19 cellular contexts compared by ENCODE assay signal in genomic region chr19:4103073-4103418, GRCh38. TPM values are rescaled to one million over a fixed set of nuclear protein-coding genes. Genes with fewer than 3 reads are reported as not detected.
DNase-seq lines count a peak whose midpoint lies in the region; ATAC-seq, FAIRE-seq and TF ChIP-seq lines count a peak whose summit lies in the region.
"Had no signal": no experiment of that assay in that cellular context is flagged by ENCODE, and none has a peak within 500 bp of the region (broad histone marks: within the 10 kb centered on the region; RNA-seq: fewer than 3 reads in every experiment).

No MANE protein-coding gene starts in this region.

- no peak overlapping the region for H3K4me3 Mint-ChIP-seq in activated naive CD4-positive, alpha-beta T cell treated with anti-CD3 and anti-CD28 coated beads, Interleukin-2, amount 10 ng/mL, durations not matched to agents 7 days and 5 days
- H3K4me3 Mint-ChIP-seq: activated T-helper 1 cell treated with anti-CD3 and anti-CD28 coated beads, Interleukin-12 subunit alpha, Interleukin-12 subunit beta, Interleukin-2, Interleukin-4 antibody, amounts not matched to agents 30 ng/mL and 10 ng/mL and 1 ng/mL, durations not matched to agents 14 hours and 24 hours and 36 hours had no signal

- H3K27ac Mint-ChIP-seq in activated naive CD4-positive, alpha-beta T cell treated with anti-CD3 and anti-CD28 coated beads, Interleukin-2, amount 10 ng/mL, durations not matched to agents 7 days and 5 days = peak overlapping the region; percentile 97

- peaks cover 46% of the 10 kb centered on the region for H3K4me1 Mint-ChIP-seq in activated naive CD4-positive, alpha-beta T cell treated with anti-CD3 and anti-CD28 coated beads, Interleukin-2, amount 10 ng/mL, durations not matched to agents 7 days and 5 days

- TF ChIP-seq EP300 in H1 (IDR thresholded peaks at IDR 0.05; ENCODE audit: borderline replicate concordance in 1 of 2, low read depth in 2 of 2, low read length in 2 of 2) = no peak

- no peak overlapping the region for H3K23ac ChIP-seq in H1 (ENCODE audit: insufficient read length)

- WGBS in H1 (ENCODE audit: extremely low coverage in 1 of 2, insufficient coverage in 1 of 2, insufficient read length in 1 of 2, insufficient replicate concordance in 2 of 2, low coverage in 1 of 2, low lambda C conversion rate in 2 of 2, missing lambda C conversion rate in 1 of 2), 2 experiments = 88% methylated on average over 8 of the region's 10 CpGs; no CpG with 5 or more reads in 1 of the 2 experiments

- no peak overlapping the region for H2BK120ac ChIP-seq in H1 (replicated peaks; ENCODE audit: low read depth, low read length)

- H3K36me3 Mint-ChIP-seq in activated naive CD4-positive, alpha-beta T cell treated with anti-CD3 and anti-CD28 coated beads, Interleukin-2, amount 10 ng/mL, durations not matched to agents 7 days and 5 days = peaks cover 31% of the 10 kb centered on the region

- H3K36me3 ChIP-seq in H1 (ENCODE audit: control insufficient read depth in 2 of 4, insufficient read depth in 4 of 4, low read length in 3 of 4) (peaks cover 14 to 58% (median 40%) of the 10 kb centered on the region in 4 experiments), HAP-1 (replicated peaks) (peaks cover 54% of the 10 kb centered on the region)

- H3K4me3 ChIP-seq in H1 (ENCODE audit: extremely low read depth in 1 of 4, insufficient read depth in 2 of 4, low read depth in 3 of 4, low read length in 4 of 4) = no peak overlapping the region
- no peak overlapping the region for H3K4me3 ChIP-seq in HAP-1

- H2AK5ac ChIP-seq in H1 (ENCODE audit: low read depth, low read length) = no peak overlapping the region

- H2BK15ac ChIP-seq in H1 (ENCODE audit: low read length) = no peak overlapping the region

- H3K27me3 Mint-ChIP-seq in activated naive CD4-positive, alpha-beta T cell treated with anti-CD3 and anti-CD28 coated beads, Interleukin-2, amount 10 ng/mL, durations not matched to agents 7 days and 5 days = no peaks in the 10 kb centered on the region

- peaks cover 3% of the 10 kb centered on the region; the same call in 1 of the 2 replicates for H3K79me1 ChIP-seq in H1 (ENCODE audit: low read depth, low read length)

- H2AFZ ChIP-seq in H1 (ENCODE audit: low read length) = no peak overlapping the region

- H4K5ac ChIP-seq in H1 (ENCODE audit: insufficient read length, low read depth, low read length) = no peak overlapping the region

- H4K8ac ChIP-seq in H1 (ENCODE audit: extremely low read depth, insufficient read depth, low read length) = 0 out of 2 replicates have a peak overlapping the region, but pooled peaks have one; percentile 25

- no peak overlapping the region for H3K9ac ChIP-seq in H1 (replicated peaks in 1 of 4; ENCODE audit: extremely low read depth in 1 of 4, low read depth in 3 of 4, low read length in 3 of 4)
- H3K9ac ChIP-seq: SK-N-SH had no signal

- no peak overlapping the region for H3K14ac ChIP-seq in H1 (ENCODE audit: insufficient read length)

- peak; percentile 39 for DNase-seq in activated naive CD4-positive, alpha-beta T cell treated with anti-CD3 and anti-CD28 coated beads, Interleukin-2, amount 10 ng/mL, durations not matched to agents 7 days and 5 days
- no peak for DNase-seq in activated naive CD4-positive, alpha-beta T cell treated with Interleukin-2 at 50 U/mL for 16 hours
- DNase-seq in RWPE1 (ENCODE audit: low spot score) (no peak), H1 (ENCODE audit: low read depth in 1 of 2, low spot score in 2 of 2) (no peak), Right ventricle myocardium inferior (ENCODE audit: missing footprints) (no peak), DMS 273 (lab: John Stamatoyannopoulos, UW; ENCODE audit: unreplicated experiment) (no peak), HAP-1 (ENCODE audit: low spot score in 2 of 2) (no peak)
- peak; percentile 71 for DNase-seq in stimulated activated naive CD8-positive, alpha-beta T cell treated with anti-CD3 and anti-CD28 coated beads, Interleukin-15, Interleukin-2, amounts not matched to agents 100 U/mL and 50 U/mL, for 24 hours
- DNase-seq: DMS 273 treated with DMSO at 0.1 percent for 48 hours, midbrain, NCI-H1105, SK-N-SH, WERI-Rb-1 had no signal

- H3K4me2 ChIP-seq in H1 (ENCODE audit: insufficient read depth in 1 of 2, low read depth in 2 of 2, low read length in 2 of 2) = no peak overlapping the region
- H3K4me2 ChIP-seq: SK-N-SH had no signal

- H3K23me2 ChIP-seq in H1 (ENCODE audit: low read depth, low read length) = no peaks in the 10 kb centered on the region

- H3K18ac ChIP-seq in H1 (ENCODE audit: extremely low read depth, low read length) = no peak overlapping the region

- TF ChIP-seq POLR2A in H1 (IDR thresholded peaks at IDR 0.05; ENCODE audit: control extremely low read depth in 1 of 2, low read depth in 2 of 2, low read length in 2 of 2) = no peak

- H3K4ac ChIP-seq in H1 (replicated peaks; ENCODE audit: insufficient read length, low read depth, low read length) = no peak overlapping the region

- H2BK20ac ChIP-seq in H1 (ENCODE audit: low read length) = no peak overlapping the region

- no peaks in the 10 kb centered on the region for H3K9me3 Mint-ChIP-seq in activated naive CD4-positive, alpha-beta T cell treated with anti-CD3 and anti-CD28 coated beads, Interleukin-2, amount 10 ng/mL, durations not matched to agents 7 days and 5 days
- H3K9me3 Mint-ChIP-seq: activated T-helper 1 cell treated with anti-CD3 and anti-CD28 coated beads, Interleukin-12 subunit alpha, Interleukin-12 subunit beta, Interleukin-2, Interleukin-4 antibody, amounts not matched to agents 30 ng/mL and 10 ng/mL and 1 ng/mL, durations not matched to agents 14 hours and 24 hours and 36 hours had no signal

- TF ChIP-seq CTCF in RWPE1 (conservative IDR thresholded peaks at IDR 0.05; ENCODE audit: low read depth) = no peak
- TF ChIP-seq CTCF in H1 (IDR thresholded peaks at IDR 0.05; ENCODE audit: control extremely low read depth in 1 of 3, insufficient read depth in 1 of 3, low read depth in 1 of 3, low read length in 3 of 3) = no peak

- no peak for FAIRE-seq in H1 (lab: Jason Lieb, UNC)
- FAIRE-seq: frontal cortex, islet of Langerhans had no signal

- H2BK12ac ChIP-seq in H1 (ENCODE audit: low read depth, low read length) = no peak overlapping the region

- CTCF ChIA-PET in activated naive CD4-positive, alpha-beta T cell treated with anti-CD3 and anti-CD28 coated beads, Interleukin-2, amount 10 ng/mL, durations not matched to agents 7 days and 5 days (lab: Charles Lee) = no interaction called here
- CTCF ChIA-PET in RWPE1 (lab: Yijun Ruan, JAX) = interaction anchor here (0.6 kb wide), 1 partner anchor 49 kb away, joined by 9 read pairs; no protein-coding TSS in a partner anchor
- CTCF ChIA-PET in H1 (lab: Charles Lee; ENCODE audit: partially characterized antibody) = interaction anchor here (1.0 kb wide), 2 partner anchors 17 to 40 kb away, joined by 4 read pairs; no protein-coding TSS in a partner anchor

- H4K91ac ChIP-seq in H1 (replicated peaks; ENCODE audit: insufficient read length, low read length) = no peak overlapping the region

- H4K20me1 ChIP-seq in H1 (replicated peaks in 1 of 2; ENCODE audit: control insufficient read depth in 1 of 2, insufficient read depth in 2 of 2, low read length in 2 of 2) = peaks cover 3 to 10% of the 10 kb centered on the region in 2 experiments

- POLR2A ChIA-PET in RWPE1 (lab: Yijun Ruan, JAX; ENCODE audit: low non-redundant PET) (no interaction called here), H1 (lab: Charles Lee; ENCODE audit: partially characterized antibody) (interaction anchor here (0.6 to 2.3 kb wide), 4 partner anchors 9 to 146 kb away, joined by 3 to 5 read pairs (median 4); no protein-coding TSS in a partner anchor)

- H3K9me3 ChIP-seq in H1 (ENCODE audit: insufficient read depth in 2 of 2, low read depth in 1 of 2, low read length in 1 of 2) (no peaks in the 10 kb centered on the region), HAP-1 (no peaks in the 10 kb centered on the region)
- H3K9me3 ChIP-seq: SK-N-SH had no signal

- in situ Hi-C loops in HAP-1 (cut with MboI; ENCODE audit: low sequenced_read_pairs) = no loop called here

- H3K27ac ChIP-seq in RWPE1 (peak overlapping the region; percentile 70), H1 (ENCODE audit: low read depth, low read length) (no peak overlapping the region)
- H3K27ac ChIP-seq: WERI-Rb-1 had no signal

- no peaks in the 10 kb centered on the region for H3K27me3 ChIP-seq in H1 (replicated peaks in 1 of 4; ENCODE audit: control insufficient read depth in 3 of 4, extremely low read depth in 1 of 4, insufficient read depth in 3 of 4, low read length in 3 of 4)
- no peaks in the 10 kb centered on the region for H3K27me3 ChIP-seq in HAP-1 (ENCODE audit: low read depth)

- H3K4me1 ChIP-seq in H1 (replicated peaks in 1 of 4; ENCODE audit: control insufficient read depth in 3 of 4, insufficient read depth in 4 of 4, low read length in 3 of 4) (no peaks in the 10 kb centered on the region), HAP-1 (no peaks in the 10 kb centered on the region)

- no peak for TF ChIP-seq RAD21 in H1 (IDR thresholded peaks at IDR 0.05 in 1 of 2, conservative IDR thresholded peaks at IDR 0.05 in 1 of 2; ENCODE audit: low read depth in 2 of 2, low read length in 2 of 2)

- no peak overlapping the region for H3K56ac ChIP-seq in H1 (replicated peaks; ENCODE audit: insufficient read length, low read depth, low read length)

- no peak overlapping the region for H2BK5ac ChIP-seq in H1 (ENCODE audit: low read depth, low read length)

- ATAC-seq in stimulated activated naive CD8-positive, alpha-beta T cell treated with anti-CD3 and anti-CD28 coated beads, Interleukin-15, Interleukin-2, amounts not matched to agents 100 U/mL and 50 U/mL, for 24 hours = peak; percentile 47
- no peak for ATAC-seq in Right ventricle myocardium inferior

- intact Hi-C loops in Right ventricle myocardium inferior (cut with DNase I) = no loop called here

- H3K79me2 ChIP-seq in H1 (ENCODE audit: control insufficient read depth in 1 of 2, insufficient read depth in 2 of 2, low read length in 2 of 2) = no peaks in the 10 kb centered on the region

RNA-seq across cellular contexts. Expression of gene MAP2K2, which starts 20.9 kb away (rescaled TPM):
- total RNA-seq in H1 (2021; fragmentation: NEBNext Ultra II Directional; extraction: Animal tissue kit (Norgen Biotek cat#: 25700)) = 161 and 162 TPM in 2 replicates
- polyA plus RNA-seq in H1 (2011; rRNA removed) = 111 and 194 TPM in 2 replicates
- 126 TPM for polyA plus RNA-seq in H1 (2011; cell fraction: cytosol; rRNA removed)
- 193 TPM for polyA plus RNA-seq in H1 (2011; cell fraction: nucleus; rRNA removed)
- 112 to 185 TPM (median 178 TPM) in 4 replicates for polyA plus RNA-seq in H1 (2012, experiment 1 of 2)
- 196 TPM for polyA plus RNA-seq in H1 (2012, experiment 2 of 2)
- 112 TPM for polyA plus RNA-seq in H1 (2013, experiment 1 of 2)
- 109 TPM for polyA plus RNA-seq in H1 (2013, experiment 2 of 2)
- polyA minus RNA-seq in H1 (2011; rRNA and poly(A)+ RNA removed) = 37.2 and 48.1 TPM in 2 replicates
- polyA minus RNA-seq in H1 (2011; cell fraction: cytosol; rRNA and poly(A)+ RNA removed) = 84.9 TPM
- polyA minus RNA-seq in H1 (2011; cell fraction: nucleus; rRNA and poly(A)+ RNA removed) = 58.1 TPM
- total RNA-seq in Right ventricle myocardium inferior = 138 TPM

RNA-seq across cellular contexts. Expression of gene ZBTB7A, which starts 36.3 kb away (rescaled TPM):
- total RNA-seq in H1 (2021; fragmentation: NEBNext Ultra II Directional; extraction: Animal tissue kit (Norgen Biotek cat#: 25700)) = 16.6 and 17.8 TPM in 2 replicates
- polyA plus RNA-seq in H1 (2011; rRNA removed) = 5.6 and 9.1 TPM in 2 replicates
- polyA plus RNA-seq in H1 (2011; cell fraction: cytosol; rRNA removed) = 5.6 TPM
- polyA plus RNA-seq in H1 (2011; cell fraction: nucleus; rRNA removed) = 19.7 TPM
- 5.4 to 9.5 TPM (median 8.5 TPM) in 4 replicates for polyA plus RNA-seq in H1 (2012, experiment 1 of 2)
- 4.5 TPM for polyA plus RNA-seq in H1 (2012, experiment 2 of 2)
- polyA plus RNA-seq in H1 (2013, experiment 1 of 2) = 17.9 TPM
- 15.8 TPM for polyA plus RNA-seq in H1 (2013, experiment 2 of 2)
- 3.1 and 3.5 TPM in 2 replicates for polyA minus RNA-seq in H1 (2011; rRNA and poly(A)+ RNA removed)
- 9.5 TPM for polyA minus RNA-seq in H1 (2011; cell fraction: cytosol; rRNA and poly(A)+ RNA removed)
- 14.4 TPM for polyA minus RNA-seq in H1 (2011; cell fraction: nucleus; rRNA and poly(A)+ RNA removed)
- 30.8 TPM for total RNA-seq in Right ventricle myocardium inferior

RNA-seq across cellular contexts. Expression of gene CREB3L3, which starts 50.4 kb away (rescaled TPM):
- not detected in 2 replicates for total RNA-seq in H1 (2021; fragmentation: NEBNext Ultra II Directional; extraction: Animal tissue kit (Norgen Biotek cat#: 25700))
- 0.12 and 0.17 TPM in 2 replicates for polyA plus RNA-seq in H1 (2011; rRNA removed)
- 0.12 TPM for polyA plus RNA-seq in H1 (2011; cell fraction: cytosol; rRNA removed)
- polyA plus RNA-seq in H1 (2011; cell fraction: nucleus; rRNA removed) = 0.17 TPM
- polyA plus RNA-seq in H1 (2012, experiment 1 of 2) = 0.08 to 0.22 TPM (median 0.13 TPM) in 3 of 4 replicates, not detected in the other
- polyA plus RNA-seq in H1 (2012, experiment 2 of 2) = 0.05 TPM
- 0.28 TPM for polyA plus RNA-seq in H1 (2013, experiment 1 of 2)
- polyA plus RNA-seq in H1 (2013, experiment 2 of 2) = 0.29 TPM
- 1.3 TPM in 1 of 2 replicates, not detected in the other for polyA minus RNA-seq in H1 (2011; rRNA and poly(A)+ RNA removed)
- not detected for polyA minus RNA-seq in H1 (2011; cell fraction: cytosol; rRNA and poly(A)+ RNA removed)
- polyA minus RNA-seq in H1 (2011; cell fraction: nucleus; rRNA and poly(A)+ RNA removed) = not detected
- not detected for total RNA-seq in Right ventricle myocardium inferior
- total RNA-seq: dermis microvascular lymphatic vessel endothelial cell, frontal cortex, omental fat pad, temporal lobe had no signal

Comparison
In these comparisons a context has a peak if more than half of its experiments do, and no peak if none do; other contexts are left out.
1. DNase-seq: peak in activated naive CD4-positive, alpha-beta T cell treated with anti-CD3 and anti-CD28 coated beads, Interleukin-2, amount 10 ng/mL, durations not matched to agents 7 days and 5 days (single experiment) and stimulated activated naive CD8-positive, alpha-beta T cell treated with anti-CD3 and anti-CD28 coated beads, Interleukin-15, Interleukin-2, amounts not matched to agents 100 U/mL and 50 U/mL, for 24 hours (single experiment); none in activated naive CD4-positive, alpha-beta T cell treated with Interleukin-2 at 50 U/mL for 16 hours (single experiment), RWPE1 (single experiment), H1 (0 of 2), Right ventricle myocardium inferior (single experiment), DMS 273 (single experiment) and HAP-1 (0 of 2).